8 cellular contexts compared by ENCODE assay signal in genomic region chr6:45922728-45923351, GRCh38.
DNase-seq lines count a peak whose midpoint lies in the region; ATAC-seq and TF ChIP-seq lines count a peak whose summit lies in the region.

No MANE protein-coding gene starts in this region.

- no peaks in the 10 kb centered on the region for H3K27me3 ChIP-seq in CD4-positive, CD25-positive, alpha-beta regulatory T cell (ENCODE audit: control insufficient read depth, insufficient read depth, low read length)
- H3K27me3 ChIP-seq in naive thymus-derived CD4-positive, alpha-beta T cell (ENCODE audit: control insufficient read depth in 2 of 2, insufficient read depth in 2 of 2, low read length in 2 of 2) = no peaks in the 10 kb centered on the region

- peak in 1 of 2 donors; percentile 48 for ATAC-seq in CD4-positive, CD25-positive, alpha-beta regulatory T cell (ENCODE audit: low read depth in 2 of 2)
- ATAC-seq in GM21528 (IDR thresholded peaks at IDR 0.05; ENCODE audit: low FRiP score, unreplicated experiment) (peak; percentile 43), GM21390 (IDR thresholded peaks at IDR 0.05; ENCODE audit: unreplicated experiment) (no peak)
- ATAC-seq in naive thymus-derived CD4-positive, alpha-beta T cell = peak; percentile 67

- peaks cover 6 to 18% (median 11%) of the 10 kb centered on the region in 4 donors for H3K4me1 Mint-ChIP-seq in CD4-positive, CD25-positive, alpha-beta regulatory T cell
- H3K4me1 Mint-ChIP-seq in naive thymus-derived CD4-positive, alpha-beta T cell = peaks cover 0 to 42% (median 3%) of the 10 kb centered on the region in 7 donors

- H3K27ac ChIP-seq in CD4-positive, CD25-positive, alpha-beta regulatory T cell (ENCODE audit: insufficient read depth, low read length, poor library complexity, severe bottlenecking) = no peak overlapping the region
- H3K27ac ChIP-seq in naive thymus-derived CD4-positive, alpha-beta T cell (ENCODE audit: low read depth, low read length) = no peak overlapping the region

- peak; percentile 10 to 70 (median 40) for DNase-seq in CD4-positive, CD25-positive, alpha-beta regulatory T cell
- DNase-seq in NCI-H69 (lab: John Stamatoyannopoulos, UW) (peak; percentile 31), epithelial cell of proximal tubule (ENCODE audit: low read depth) (peak; percentile 30)
- DNase-seq in activated CD8-positive, alpha-beta memory T cell treated with anti-CD3 and anti-CD28 coated beads, Interleukin-2, amount 50 U/mL, for 1 hour (ENCODE audit: extremely low read depth) = peak; percentile 9
- DNase-seq in naive thymus-derived CD4-positive, alpha-beta T cell = peak in 8 of 9 donors; percentile 13 to 59 (median 36)
- DNase-seq in stimulated activated CD8-positive, alpha-beta memory T cell treated with anti-CD3 and anti-CD28 coated beads, Interleukin-7, amount 100 ng/mL, for 48 hours (ENCODE audit: extremely low read depth in 1 of 2, low read depth in 1 of 2) = peak; percentile 40 to 60

- H3K4me1 ChIP-seq in CD4-positive, CD25-positive, alpha-beta regulatory T cell (ENCODE audit: control insufficient read depth, insufficient read depth, low read length, poor library complexity, severe bottlenecking) = no peaks in the 10 kb centered on the region
- H3K4me1 ChIP-seq in naive thymus-derived CD4-positive, alpha-beta T cell (ENCODE audit: control insufficient read depth in 2 of 2, insufficient read depth in 2 of 2, low read length in 2 of 2) = no peaks in the 10 kb centered on the region

- no peaks in the 10 kb centered on the region for H3K27me3 Mint-ChIP-seq in CD4-positive, CD25-positive, alpha-beta regulatory T cell
- peaks cover 0 to 11% (median 0%) of the 10 kb centered on the region in 5 donors for H3K27me3 Mint-ChIP-seq in naive thymus-derived CD4-positive, alpha-beta T cell

- intact Hi-C loops in naive thymus-derived CD4-positive, alpha-beta T cell (cut with micrococcal nuclease) = loop anchor here (1.0 to 5.0 kb wide), 10 partner anchors 91 to 1448 kb away; no protein-coding TSS in a partner anchor

- H3K9me3 Mint-ChIP-seq in CD4-positive, CD25-positive, alpha-beta regulatory T cell = no peaks in the 10 kb centered on the region
- no peaks in the 10 kb centered on the region for H3K9me3 Mint-ChIP-seq in naive thymus-derived CD4-positive, alpha-beta T cell

- CTCF ChIA-PET in naive thymus-derived CD4-positive, alpha-beta T cell (lab: Charles Lee) = interaction anchor here (0.5 to 5.1 kb wide), 10 partner anchors 8 to 1453 kb away, joined by 3 to 38 read pairs (median 4); no protein-coding TSS in a partner anchor

- H3K9me3 ChIP-seq in CD4-positive, CD25-positive, alpha-beta regulatory T cell (ENCODE audit: control insufficient read depth in 2 of 2, low read length in 2 of 2) = no peaks in the 10 kb centered on the region
- no peaks in the 10 kb centered on the region for H3K9me3 ChIP-seq in naive thymus-derived CD4-positive, alpha-beta T cell (ENCODE audit: control insufficient read depth in 2 of 3, low read length in 3 of 3)

- H3K36me3 Mint-ChIP-seq in CD4-positive, CD25-positive, alpha-beta regulatory T cell = no peaks in the 10 kb centered on the region
- no peaks in the 10 kb centered on the region for H3K36me3 Mint-ChIP-seq in naive thymus-derived CD4-positive, alpha-beta T cell

- no peaks in the 10 kb centered on the region for H3K36me3 ChIP-seq in CD4-positive, CD25-positive, alpha-beta regulatory T cell (ENCODE audit: control insufficient read depth, insufficient read depth, low read length)
- H3K36me3 ChIP-seq in naive thymus-derived CD4-positive, alpha-beta T cell (ENCODE audit: control insufficient read depth in 2 of 3, insufficient read depth in 3 of 3, low read length in 3 of 3) = no peaks in the 10 kb centered on the region

- TF ChIP-seq CTCF in epithelial cell of proximal tubule (conservative IDR thresholded peaks at IDR 0.05; ENCODE audit: low read depth, low read length) = peak; percentile 95

- no peak overlapping the region for H3K4me3 ChIP-seq in CD4-positive, CD25-positive, alpha-beta regulatory T cell (ENCODE audit: low read depth, low read length)
- H3K4me3 ChIP-seq in epithelial cell of proximal tubule (ENCODE audit: low read depth, low read length) = no peak overlapping the region
- no peak overlapping the region for H3K4me3 ChIP-seq in naive thymus-derived CD4-positive, alpha-beta T cell (ENCODE audit: low read length)

- peak overlapping the region in 1 of 3 donors; percentile 28 for H3K27ac Mint-ChIP-seq in CD4-positive, CD25-positive, alpha-beta regulatory T cell
- H3K27ac Mint-ChIP-seq in naive thymus-derived CD4-positive, alpha-beta T cell = peak overlapping the region in 2 of 9 donors; percentile 28 to 75

- peak overlapping the region in 1 of 4 donors; percentile 8 for H3K4me3 Mint-ChIP-seq in CD4-positive, CD25-positive, alpha-beta regulatory T cell
- H3K4me3 Mint-ChIP-seq in naive thymus-derived CD4-positive, alpha-beta T cell = no peak overlapping the region

- POLR2A ChIA-PET in naive thymus-derived CD4-positive, alpha-beta T cell (lab: Charles Lee) = no interaction called here
